15 cellular contexts compared by ENCODE assay signal in genomic region chr11:12979928-12980689, GRCh38. TPM values are rescaled to one million over a fixed set of nuclear protein-coding genes. Genes with fewer than 3 reads are reported as not detected.
DNase-seq lines count a peak whose midpoint lies in the region; ATAC-seq and TF ChIP-seq lines count a peak whose summit lies in the region.
"Had no signal": no experiment of that assay in that cellular context is flagged by ENCODE, and none has a peak within 500 bp of the region (broad histone marks: within the 10 kb centered on the region; RNA-seq: fewer than 3 reads in every experiment).

No MANE protein-coding gene starts in this region.

- no peaks in the 10 kb centered on the region for H3K9me3 Mint-ChIP-seq in activated CD4-positive, alpha-beta T cell treated with anti-CD3 and anti-CD28 coated beads for 36 hours (ENCODE audit: low read depth)
- H3K9me3 Mint-ChIP-seq in activated T-cell treated with anti-CD3 and anti-CD28 coated beads, Interleukin-2, amount 50 U/mL, for 72 hours = no peaks in the 10 kb centered on the region
- H3K9me3 Mint-ChIP-seq: mesothelial cell of epicardium had no signal

- no peak overlapping the region for H3K27ac Mint-ChIP-seq in activated CD4-positive, alpha-beta T cell treated with anti-CD3 and anti-CD28 coated beads for 36 hours
- H3K27ac Mint-ChIP-seq in activated T-cell treated with anti-CD3 and anti-CD28 coated beads, Interleukin-2, amount 50 U/mL, for 72 hours = no peak overlapping the region
- H3K27ac Mint-ChIP-seq: mesothelial cell of epicardium had no signal

- H3K27me3 Mint-ChIP-seq in activated CD4-positive, alpha-beta T cell treated with anti-CD3 and anti-CD28 coated beads for 36 hours = peaks cover 16% of the 10 kb centered on the region
- peaks cover 13% of the 10 kb centered on the region for H3K27me3 Mint-ChIP-seq in activated T-cell treated with anti-CD3 and anti-CD28 coated beads, Interleukin-2, amount 50 U/mL, for 72 hours (ENCODE audit: low read depth)

- CTCF ChIA-PET in activated CD4-positive, alpha-beta T cell treated with anti-CD3 and anti-CD28 coated beads for 36 hours (lab: Charles Lee) = interaction anchor here (1.3 to 2.1 kb wide), 2 partner anchors 15 to 16 kb away, joined by 3 to 8 read pairs; no protein-coding TSS in a partner anchor

- intact Hi-C loops in activated CD4-positive, alpha-beta T cell treated with anti-CD3 and anti-CD28 coated beads for 36 hours (cut with DNase I, micrococcal nuclease) = no loop called here

- H3K36me3 Mint-ChIP-seq in activated CD4-positive, alpha-beta T cell treated with anti-CD3 and anti-CD28 coated beads for 36 hours (ENCODE audit: low read depth) = no peaks in the 10 kb centered on the region
- no peaks in the 10 kb centered on the region for H3K36me3 Mint-ChIP-seq in activated T-cell treated with anti-CD3 and anti-CD28 coated beads, Interleukin-2, amount 50 U/mL, for 72 hours (ENCODE audit: insufficient read depth in 2 of 2)
- H3K36me3 Mint-ChIP-seq: mesothelial cell of epicardium had no signal

- peak; percentile 28 for ATAC-seq in SK-N-SH treated with all-trans-retinoic acid at 6 μM for 48 hours
- ATAC-seq in activated CD4-positive, alpha-beta T cell treated with anti-CD3 and anti-CD28 coated beads for 36 hours = no peak
- ATAC-seq in activated T-cell treated with anti-CD3 and anti-CD28 coated beads, Interleukin-2, amount 50 U/mL, for 72 hours (replicated peaks in 1 of 2) = no peak
- no peak for ATAC-seq in esophagus mucosa

- H3K4me1 Mint-ChIP-seq in activated CD4-positive, alpha-beta T cell treated with anti-CD3 and anti-CD28 coated beads for 36 hours = no peaks in the 10 kb centered on the region
- H3K4me1 Mint-ChIP-seq in activated T-cell treated with anti-CD3 and anti-CD28 coated beads, Interleukin-2, amount 50 U/mL, for 72 hours (ENCODE audit: low read depth) = no peaks in the 10 kb centered on the region

- peak; percentile 55 for DNase-seq in NCI-H82 (lab: John Stamatoyannopoulos, UW)
- DNase-seq in NCI-H82 treated with DMSO at 0.1 percent for 48 hours (lab: John Stamatoyannopoulos, UW; ENCODE audit: unreplicated experiment) = no peak
- peak; percentile 87 for DNase-seq in NCI-H2196 treated with DMSO at 0.1 percent for 48 hours (lab: John Stamatoyannopoulos, UW; ENCODE audit: unreplicated experiment)
- DNase-seq in activated CD4-positive, alpha-beta T cell treated with anti-CD3 and anti-CD28 coated beads for 36 hours = no peak
- DNase-seq in T1000 (lab: John Stamatoyannopoulos, UW) = no peak
- DNase-seq in activated T-cell treated with anti-CD3 and anti-CD28 coated beads, Interleukin-2, amount 50 U/mL, for 72 hours = no peak
- DNase-seq: activated naive CD4-positive, alpha-beta T cell treated with anti-CD3 and anti-CD28 coated beads, Interleukin-2, amount 50 U/mL, for 16 hours; effector memory CD4-positive, alpha-beta T cell; foreskin melanocyte; NCI-H1694 treated with DMSO at 0.1 percent for 48 hours; pancreas had no signal

- POLR2A ChIA-PET in activated CD4-positive, alpha-beta T cell treated with anti-CD3 and anti-CD28 coated beads for 36 hours (lab: Charles Lee) = no interaction called here

- no peak overlapping the region for H3K4me3 Mint-ChIP-seq in activated CD4-positive, alpha-beta T cell treated with anti-CD3 and anti-CD28 coated beads for 36 hours
- H3K4me3 Mint-ChIP-seq in activated T-cell treated with anti-CD3 and anti-CD28 coated beads, Interleukin-2, amount 50 U/mL, for 72 hours = no peak overlapping the region
- H3K4me3 Mint-ChIP-seq: mesothelial cell of epicardium had no signal

TF ChIP-seq in SK-N-SH treated with all-trans-retinoic acid at 6 μM for 48 hours, 23 proteins besides CTCF, POLR2A, EP300 and RAD21 (continues in another document):
- TF ChIP-seq, protein P1, sequence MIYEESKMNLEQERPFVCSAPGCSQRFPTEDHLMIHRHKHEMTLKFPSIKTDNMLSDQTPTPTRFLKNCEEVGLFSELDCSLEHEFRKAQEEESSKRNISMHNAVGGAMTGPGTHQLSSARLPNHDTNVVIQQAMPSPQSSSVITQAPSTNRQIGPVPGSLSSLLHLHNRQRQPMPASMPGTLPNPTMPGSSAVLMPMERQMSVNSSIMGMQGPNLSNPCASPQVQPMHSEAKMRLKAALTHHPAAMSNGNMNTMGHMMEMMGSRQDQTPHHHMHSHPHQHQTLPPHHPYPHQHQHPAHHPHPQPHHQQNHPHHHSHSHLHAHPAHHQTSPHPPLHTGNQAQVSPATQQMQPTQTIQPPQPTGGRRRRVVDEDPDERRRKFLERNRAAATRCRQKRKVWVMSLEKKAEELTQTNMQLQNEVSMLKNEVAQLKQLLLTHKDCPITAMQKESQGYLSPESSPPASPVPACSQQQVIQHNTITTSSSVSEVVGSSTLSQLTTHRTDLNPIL (CRISPR knock-in tag; IDR thresholded peaks at IDR 0.05; ENCODE audit: low read depth) = no peak
- no peak for TF ChIP-seq ESRRG (CRISPR knock-in tag; IDR thresholded peaks at IDR 0.05)
- no peak for TF ChIP-seq PATZ1 (CRISPR knock-in tag; IDR thresholded peaks at IDR 0.05; ENCODE audit: borderline replicate concordance)
- TF ChIP-seq ZC3H10 (CRISPR knock-in tag; IDR thresholded peaks at IDR 0.05) = no peak
- TF ChIP-seq, protein P2, sequence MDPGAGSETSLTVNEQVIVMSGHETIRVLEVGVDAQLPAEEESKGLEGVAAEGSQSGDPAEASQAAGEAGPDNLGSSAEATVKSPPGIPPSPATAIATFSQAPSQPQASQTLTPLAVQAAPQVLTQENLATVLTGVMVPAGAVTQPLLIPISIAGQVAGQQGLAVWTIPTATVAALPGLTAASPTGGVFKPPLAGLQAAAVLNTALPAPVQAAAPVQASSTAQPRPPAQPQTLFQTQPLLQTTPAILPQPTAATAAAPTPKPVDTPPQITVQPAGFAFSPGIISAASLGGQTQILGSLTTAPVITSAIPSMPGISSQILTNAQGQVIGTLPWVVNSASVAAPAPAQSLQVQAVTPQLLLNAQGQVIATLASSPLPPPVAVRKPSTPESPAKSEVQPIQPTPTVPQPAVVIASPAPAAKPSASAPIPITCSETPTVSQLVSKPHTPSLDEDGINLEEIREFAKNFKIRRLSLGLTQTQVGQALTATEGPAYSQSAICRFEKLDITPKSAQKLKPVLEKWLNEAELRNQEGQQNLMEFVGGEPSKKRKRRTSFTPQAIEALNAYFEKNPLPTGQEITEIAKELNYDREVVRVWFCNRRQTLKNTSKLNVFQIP (CRISPR knock-in tag; IDR thresholded peaks at IDR 0.05; ENCODE audit: borderline replicate concordance, low read depth) = no peak
- no peak for TF ChIP-seq ZNF565 (CRISPR knock-in tag; conservative IDR thresholded peaks at IDR 0.05; ENCODE audit: low read depth)
- no peak for TF ChIP-seq BACH2 (CRISPR knock-in tag; IDR thresholded peaks at IDR 0.05; ENCODE audit: borderline replicate concordance)
- TF ChIP-seq ZNF8 (CRISPR knock-in tag; IDR thresholded peaks at IDR 0.05) = no peak
- TF ChIP-seq CSDC2 (CRISPR knock-in tag; IDR thresholded peaks at IDR 0.05) = no peak
- no peak for TF ChIP-seq RARB (CRISPR knock-in tag; IDR thresholded peaks at IDR 0.05)
- no peak for TF ChIP-seq SNAI2 (CRISPR knock-in tag; IDR thresholded peaks at IDR 0.05)
- no peak for TF ChIP-seq TOX (CRISPR knock-in tag; IDR thresholded peaks at IDR 0.05; ENCODE audit: borderline replicate concordance)
- no peak for TF ChIP-seq TSHZ2 (CRISPR knock-in tag; IDR thresholded peaks at IDR 0.05)
- TF ChIP-seq TCF4 (CRISPR knock-in tag; IDR thresholded peaks at IDR 0.05; ENCODE audit: borderline replicate concordance) = no peak
- no peak for TF ChIP-seq OSR1 (CRISPR knock-in tag; IDR thresholded peaks at IDR 0.05)
- TF ChIP-seq ARNTL (CRISPR knock-in tag; IDR thresholded peaks at IDR 0.05; ENCODE audit: borderline replicate concordance, low read depth) = no peak
- no peak for TF ChIP-seq ZFP3 (CRISPR knock-in tag; IDR thresholded peaks at IDR 0.05)
- TF ChIP-seq ISL1 (CRISPR knock-in tag; IDR thresholded peaks at IDR 0.05) = no peak

RNA-seq across cellular contexts. Expression of gene RASSF10, which starts 29.0 kb away (rescaled TPM):
- total RNA-seq in activated CD4-positive, alpha-beta T cell treated with anti-CD3 and anti-CD28 coated beads for 36 hours = not detected
- under 1 TPM in 1 of 2 donors, not detected in 1; 0.09 TPM for total RNA-seq in activated T-cell treated with anti-CD3 and anti-CD28 coated beads, Interleukin-2, amount 50 U/mL, for 72 hours
- 11.3 TPM for total RNA-seq in esophagus mucosa
- total RNA-seq: thoracic aorta had no signal

Comparison
In these comparisons a context has a peak if more than half of its experiments do, and no peak if none do; other contexts are left out.
1. DNase-seq: peak in NCI-H82 (single experiment) and NCI-H2196 treated with DMSO at 0.1 percent for 48 hours (single experiment); none in NCI-H82 treated with DMSO at 0.1 percent for 48 hours (single experiment), activated CD4-positive, alpha-beta T cell treated with anti-CD3 and anti-CD28 coated beads for 36 hours (single experiment), T1000 (single experiment) and activated T-cell treated with anti-CD3 and anti-CD28 coated beads, Interleukin-2, amount 50 U/mL, for 72 hours (0 of 2).
2. RNA of gene RASSF10, which starts 29.0 kb away (total RNA-seq): 11.3 TPM in esophagus mucosa (single experiment); 0.09 TPM in activated T-cell treated with anti-CD3 and anti-CD28 coated beads, Interleukin-2, amount 50 U/mL, for 72 hours and not detected in activated CD4-positive, alpha-beta T cell treated with anti-CD3 and anti-CD28 coated beads for 36 hours; every median in the first group is over 10 times any median in the second.